In genomic region chr17:50482110-50482509, GRCh38 we compare ENCODE assay signal across 12 cellular contexts. TPM values are rescaled to one million over a fixed set of nuclear protein-coding genes. Genes with fewer than 3 reads are reported as not detected.
DNase-seq lines count a peak whose midpoint lies in the region; ATAC-seq and TF ChIP-seq lines count a peak whose summit lies in the region.
"Had no signal": no experiment of that assay in that cellular context is flagged by ENCODE, and none has a peak within 500 bp of the region (broad histone marks: within the 10 kb centered on the region; RNA-seq: fewer than 3 reads in every experiment).

No MANE protein-coding gene starts in this region.

- no peaks in the 10 kb centered on the region for H3K9me3 Mint-ChIP-seq in dendritic cell treated with granulocyte-macrophage colony-stimulating factor and Interleukin-4, amounts not matched to agents 40 ng/mL and 50 ng/mL, for 4 days
- H3K9me3 Mint-ChIP-seq: mesothelial cell of epicardium; T-helper 2 cell treated with Interferon-gamma antibody and Interleukin-4, amounts not matched to agents 5 μg/mL and 100 μg/mL, for 36 hours had no signal

- H3K4me1 ChIP-seq in heart right ventricle, result peaks cover 2 to 48% (median 34%) of the 10 kb centered on the region in 9 donors
- H3K4me1 ChIP-seq in osteoblast (ENCODE audit: insufficient read depth, low read length), result peaks cover 17% of the 10 kb centered on the region
- peaks cover 29% of the 10 kb centered on the region for H3K4me1 ChIP-seq in vagina
- peaks cover 0 to 54% (median 15%) of the 10 kb centered on the region in 4 donors for H3K4me1 ChIP-seq in tibial nerve

- no peak for TF ChIP-seq CTCF in heart right ventricle (IDR thresholded peaks at IDR 0.05)
- TF ChIP-seq CTCF in osteoblast (IDR thresholded peaks at IDR 0.05; ENCODE audit: extremely low read depth, low read depth, low read length), result no peak
- no peak for TF ChIP-seq CTCF in vagina (IDR thresholded peaks at IDR 0.05)
- TF ChIP-seq CTCF in tibial nerve (IDR thresholded peaks at IDR 0.05), result no peak

- peaks cover 31% of the 10 kb centered on the region for H3K4me1 Mint-ChIP-seq in dendritic cell treated with granulocyte-macrophage colony-stimulating factor and Interleukin-4, amounts not matched to agents 40 ng/mL and 50 ng/mL, for 4 days (ENCODE audit: low read depth)

- 88% methylated on average over 23 of the region's 23 CpGs for WGBS in heart right ventricle, 2 donors
- 77 to 84% methylated on average over 3 to 17 of the region's 23 CpGs for WGBS in tibial nerve, 2 donors

- H3K79me2 ChIP-seq in osteoblast (ENCODE audit: insufficient read depth, low read length), result peaks cover 25% of the 10 kb centered on the region

- no peak overlapping the region for H3K4me3 Mint-ChIP-seq in dendritic cell treated with granulocyte-macrophage colony-stimulating factor and Interleukin-4, amounts not matched to agents 40 ng/mL and 50 ng/mL, for 4 days
- H3K4me3 Mint-ChIP-seq: mesothelial cell of epicardium; T-helper 2 cell treated with Interferon-gamma antibody and Interleukin-4, amounts not matched to agents 5 μg/mL and 100 μg/mL, for 36 hours had no signal

- TF ChIP-seq POLR2A in vagina (IDR thresholded peaks at IDR 0.05), result no peak
- no peak for TF ChIP-seq POLR2A in tibial nerve (IDR thresholded peaks at IDR 0.05)

- peak overlapping the region in 7 of 10 donors; percentile 51 to 84 (median 81) for H3K27ac ChIP-seq in heart right ventricle
- peak overlapping the region; percentile 87 for H3K27ac ChIP-seq in osteoblast (ENCODE audit: low read depth, low read length)
- peak overlapping the region; percentile 89 for H3K27ac ChIP-seq in vagina
- H3K27ac ChIP-seq in tibial nerve, result peak overlapping the region in 2 of 4 donors; percentile 88

- no peaks in the 10 kb centered on the region for H3K9me3 ChIP-seq in heart right ventricle
- no peaks in the 10 kb centered on the region for H3K9me3 ChIP-seq in osteoblast (ENCODE audit: low read depth, low read length)
- H3K9me3 ChIP-seq in vagina, result no peaks in the 10 kb centered on the region
- H3K9me3 ChIP-seq in tibial nerve, result no peaks in the 10 kb centered on the region
- H3K9me3 ChIP-seq: Peyer's patch had no signal

- H3K4me3 ChIP-seq in heart right ventricle (no peak overlapping the region), osteoblast (ENCODE audit: insufficient read depth, low read length) (no peak overlapping the region), vagina (no peak overlapping the region), tibial nerve (no peak overlapping the region)
- H3K4me3 ChIP-seq: Peyer's patch had no signal

- no peak overlapping the region for H2AFZ ChIP-seq in osteoblast (ENCODE audit: low read length)

- intact Hi-C loops in heart right ventricle (cut with DNase I), result loop anchor here in 9 of 10 donors (2.0 to 10.0 kb wide), 13 partner anchors 53 to 360 kb away; partner anchors contain the start of genes ANKRD40 (in 1 of the 9), EPN3 (in 1 of the 9) and SPATA20 (in 1 of the 9)
- intact Hi-C loops in left ventricle myocardium superior (cut with micrococcal nuclease), result loop anchor here (5.0 to 10.0 kb wide), 2 partner anchors 60 to 143 kb away; no protein-coding TSS in a partner anchor
- intact Hi-C loops in dendritic cell treated with granulocyte-macrophage colony-stimulating factor and Interleukin-4, amounts not matched to agents 40 ng/mL and 50 ng/mL, for 4 days (cut with micrococcal nuclease), result loop anchor here (5.0 to 10.0 kb wide), 2 partner anchors 145 to 213 kb away; no protein-coding TSS in a partner anchor
- intact Hi-C loops in vagina (cut with DNase I), result loop anchor here (5.0 to 10.0 kb wide), 2 partner anchors 60 to 363 kb away; no protein-coding TSS in a partner anchor

- DNase-seq in heart right ventricle, result no peak
- no peak for DNase-seq in left ventricle myocardium superior
- no peak for DNase-seq in osteoblast (ENCODE audit: insufficient read length, low spot score, missing footprints)
- DNase-seq in vagina (ENCODE audit: extremely low spot score in 2 of 2), result no peak
- DNase-seq in tibial nerve (ENCODE audit: low spot score in 2 of 2), result no peak
- no peak for DNase-seq in NCI-H1436 treated with DMSO at 0.1 percent for 48 hours (lab: John Stamatoyannopoulos, UW)

- no peak for TF ChIP-seq EP300 in tibial nerve (IDR thresholded peaks at IDR 0.05)

- H3K27me3 Mint-ChIP-seq in dendritic cell treated with granulocyte-macrophage colony-stimulating factor and Interleukin-4, amounts not matched to agents 40 ng/mL and 50 ng/mL, for 4 days, result no peaks in the 10 kb centered on the region

- no peak overlapping the region for H3K4me2 ChIP-seq in osteoblast (ENCODE audit: insufficient read depth, low read length)

- H3K27me3 ChIP-seq in heart right ventricle (no peaks in the 10 kb centered on the region), osteoblast (ENCODE audit: insufficient read depth, low read length) (no peaks in the 10 kb centered on the region), vagina (no peaks in the 10 kb centered on the region), tibial nerve (no peaks in the 10 kb centered on the region)
- H3K27me3 ChIP-seq: Peyer's patch had no signal

- peak in 1 of 8 donors; percentile 11 for ATAC-seq in heart right ventricle
- ATAC-seq in left ventricle myocardium superior, result no peak
- no peak for ATAC-seq in HG03139 (IDR thresholded peaks at IDR 0.05; ENCODE audit: unreplicated experiment)

- peaks cover 9% of the 10 kb centered on the region for H4K20me1 ChIP-seq in osteoblast (ENCODE audit: insufficient read depth, low read length)

- H3K36me3 ChIP-seq in heart right ventricle, result peaks cover 0 to 65% (median 27%) of the 10 kb centered on the region in 9 donors
- peaks cover 28% of the 10 kb centered on the region for H3K36me3 ChIP-seq in osteoblast (ENCODE audit: insufficient read depth, low read length)
- H3K36me3 ChIP-seq in vagina, result peaks cover 0 to 16% of the 10 kb centered on the region in 2 donors
- peaks cover 0 to 52% (median 5%) of the 10 kb centered on the region in 3 donors for H3K36me3 ChIP-seq in tibial nerve

- H3K36me3 Mint-ChIP-seq in dendritic cell treated with granulocyte-macrophage colony-stimulating factor and Interleukin-4, amounts not matched to agents 40 ng/mL and 50 ng/mL, for 4 days (ENCODE audit: low read depth), result peaks cover 53% of the 10 kb centered on the region

- H3K27ac Mint-ChIP-seq in dendritic cell treated with granulocyte-macrophage colony-stimulating factor and Interleukin-4, amounts not matched to agents 40 ng/mL and 50 ng/mL, for 4 days, result peak overlapping the region; percentile 63
- H3K27ac Mint-ChIP-seq: mesothelial cell of epicardium had no signal

RNA-seq across cellular contexts. Expression of gene RSAD1, which starts 3.5 kb away (rescaled TPM):
- total RNA-seq in heart right ventricle (10 to 100 TPM; 36.2 to 52.3 (median 45.5) TPM), left ventricle myocardium superior (55.9 TPM), osteoblast (23.9 and 26.5 TPM in 2 replicates), vagina (37.3 TPM), tibial nerve (10 to 100 TPM; 30.8 to 61.8 (median 32.9) TPM)
- 10 to 100 TPM; 31.8 to 47.9 TPM for polyA plus RNA-seq in heart right ventricle

RNA-seq across cellular contexts. Expression of gene CHAD, which starts 13.4 kb away (rescaled TPM):
- total RNA-seq in heart right ventricle (under 1 TPM in 3 of 10 donors, not detected in 7; 0.13 to 0.74 (median 0.20) TPM), left ventricle myocardium superior (0.32 TPM), osteoblast (not detected in 2 replicates), vagina (not detected), tibial nerve (not detected)
- under 1 TPM in 1 of 2 donors, not detected in 1; 0.44 TPM for polyA plus RNA-seq in heart right ventricle
- total RNA-seq: Calu3, mesothelial cell of epicardium had no signal

RNA-seq across cellular contexts. Expression of gene MYCBPAP, which starts 26.1 kb away (rescaled TPM):
- total RNA-seq in heart right ventricle (1 to 10 TPM in 4 of 10 donors, under 1 TPM in 6; 0.19 to 1.6 (median 0.59) TPM), left ventricle myocardium superior (0.55 TPM), osteoblast (0.36 and 0.88 TPM in 2 replicates), vagina (not detected), tibial nerve (1 to 10 TPM; 1.2 to 6.8 (median 4.0) TPM)
- polyA plus RNA-seq in heart right ventricle, result under 1 TPM; 0.17 to 0.80 TPM

RNA-seq across cellular contexts. Expression of gene EPN3, which starts 50.4 kb away (rescaled TPM):
- total RNA-seq in heart right ventricle (10 to 100 TPM in 5 of 10 donors, 1 to 10 TPM in 5; 5.2 to 21.5 (median 10.1) TPM), left ventricle myocardium superior (33.4 TPM), osteoblast (not detected in 2 replicates), vagina (21.9 TPM), tibial nerve (under 1 TPM in 2 of 4 donors, not detected in 2; 0.22 to 0.42 TPM)
- polyA plus RNA-seq in heart right ventricle, result 10 to 100 TPM in 1 of 2 donors, 1 to 10 TPM in 1; 3.0 to 18.9 TPM

RNA-seq across cellular contexts. Expression of gene ACSF2, which starts 56.1 kb away (rescaled TPM):
- total RNA-seq in heart right ventricle (10 to 100 TPM in 9 of 10 donors, 1 to 10 TPM in 1; 9.9 to 45.0 (median 19.7) TPM), left ventricle myocardium superior (22.5 TPM), osteoblast (60.1 and 63.0 TPM in 2 replicates), vagina (56.0 TPM), tibial nerve (10 to 100 TPM; 20.5 to 69.3 (median 31.9) TPM)
- 10 to 100 TPM in 1 of 2 donors, 1 to 10 TPM in 1; 7.9 to 26.9 TPM for polyA plus RNA-seq in heart right ventricle
